ENCODE assay signal across 7 cellular contexts in the genomic region with DNA sequence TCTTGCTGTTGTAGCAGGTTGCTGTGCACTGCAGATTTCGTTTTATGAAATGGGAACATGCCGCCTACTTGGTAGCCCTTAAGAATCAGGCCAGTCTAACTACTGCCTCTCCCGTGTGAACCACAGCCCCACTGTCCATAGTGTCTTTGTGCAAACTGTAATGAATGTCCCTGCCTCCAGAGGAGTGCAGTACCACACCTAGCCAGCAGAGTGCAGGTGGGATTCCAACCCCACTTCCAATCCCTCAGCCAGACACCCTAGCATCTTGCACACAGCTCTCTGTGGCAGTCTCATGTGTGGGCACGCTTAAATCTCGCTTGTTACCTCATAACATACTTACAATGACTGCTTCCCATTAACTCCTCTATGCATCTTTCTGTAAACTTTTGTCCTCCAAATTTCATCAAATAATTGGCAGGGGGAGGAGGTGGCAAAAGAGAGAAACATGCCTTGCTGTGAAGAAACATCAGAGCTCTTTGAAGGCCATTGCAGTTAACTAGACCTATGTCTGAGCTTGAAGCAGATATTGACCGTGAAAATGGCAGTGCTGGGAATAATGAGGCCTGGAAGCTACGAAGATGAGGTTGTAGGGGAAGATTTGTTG. TPM values are rescaled to one million over a fixed set of nuclear protein-coding genes. Genes with fewer than 3 reads are reported as not detected.
DNase-seq lines count a peak whose midpoint lies in the region; ATAC-seq, FAIRE-seq and TF ChIP-seq lines count a peak whose summit lies in the region.

No MANE protein-coding gene starts in this region.

- H3K27ac Mint-ChIP-seq in MCF 10A (ENCODE audit: low read depth, unreplicated experiment) (no peak overlapping the region), neural progenitor cell (no peak overlapping the region)

- no peak overlapping the region for H3K27ac ChIP-seq in neural progenitor cell
- H3K27ac ChIP-seq in coronary artery: no peak overlapping the region

- H3K79me2 ChIP-seq in neural progenitor cell (ENCODE audit: low read depth): no peaks in the 10 kb centered on the region

- no peaks in the 10 kb centered on the region for H3K4me1 ChIP-seq in neural progenitor cell

- H3K4me3 Mint-ChIP-seq in MCF 10A (ENCODE audit: unreplicated experiment) (no peak overlapping the region), neural progenitor cell (no peak overlapping the region)

- no TSS peak for BruUV-seq in MCF 10A (replicated peaks; lab: Mats Ljungman, UMichigan)

- no peaks in the 10 kb centered on the region for H3F3A ChIP-seq in neural progenitor cell (ENCODE audit: low read depth)

- no peak overlapping the region for H3K9ac ChIP-seq in neural progenitor cell

- DNase-seq in SW480 (ENCODE audit: low spot score) (peak; percentile 36), MCF 10A (ENCODE audit: unreplicated experiment) (peak; percentile 60), neural progenitor cell (ENCODE audit: low spot score) (peak; percentile 27), coronary artery (ENCODE audit: low spot score) (no peak), HTR-8/SVneo (ENCODE audit: insufficient read length, low spot score) (no peak)

- FAIRE-seq in HTR-8/SVneo (lab: Jason Lieb, UNC): no peak

- H4K20me1 ChIP-seq in neural progenitor cell (ENCODE audit: low read depth): no peaks in the 10 kb centered on the region

- intact Hi-C loops in MCF 10A (cut with micrococcal nuclease): no loop called here

- no peaks in the 10 kb centered on the region for H3K9me3 ChIP-seq in neural progenitor cell (ENCODE audit: low read depth)

- ATAC-seq in GM18502 (IDR thresholded peaks at IDR 0.05; ENCODE audit: poor library complexity, unreplicated experiment): peak; percentile 99
- peak; percentile 84 for ATAC-seq in HG02870 (IDR thresholded peaks at IDR 0.05; ENCODE audit: unreplicated experiment)

- H3K4me1 Mint-ChIP-seq in MCF 10A (ENCODE audit: insufficient read depth, unreplicated experiment) (peaks cover 18% of the 10 kb centered on the region), neural progenitor cell (no peaks in the 10 kb centered on the region)

- no peaks in the 10 kb centered on the region for H3K27me3 Mint-ChIP-seq in MCF 10A (ENCODE audit: insufficient read depth, unreplicated experiment)
- peaks cover 2% of the 10 kb centered on the region for H3K27me3 Mint-ChIP-seq in neural progenitor cell (ENCODE audit: insufficient read depth, low read depth)

- CTCF ChIA-PET in MCF 10A (lab: Yijun Ruan, JAX): interaction anchor here (0.6 to 2.3 kb wide), 16 partner anchors 11 to 870 kb away, joined by 3 to 7 read pairs (median 4); partner anchors contain the start of genes BRCA2 and ZAR1L

- H3K9me3 Mint-ChIP-seq in MCF 10A (ENCODE audit: unreplicated experiment): no peaks in the 10 kb centered on the region
- peaks cover 2% of the 10 kb centered on the region for H3K9me3 Mint-ChIP-seq in neural progenitor cell

- no peak overlapping the region for H3K4me2 ChIP-seq in neural progenitor cell

- H3K36me3 ChIP-seq in neural progenitor cell: no peaks in the 10 kb centered on the region

- no peaks in the 10 kb centered on the region for H3K27me3 ChIP-seq in neural progenitor cell

- POLR2A ChIA-PET in MCF 10A (lab: Yijun Ruan, JAX): interaction anchor here (0.6 to 1.2 kb wide), 3 partner anchors 13 to 28 kb away, joined by 3 to 5 read pairs (median 4); no protein-coding TSS in a partner anchor

- peak; percentile 53 for TF ChIP-seq CTCF in MCF 10A (IDR thresholded peaks at IDR 0.05; ENCODE audit: unreplicated experiment)
- peak; percentile 57 for TF ChIP-seq CTCF in neural progenitor cell (IDR thresholded peaks at IDR 0.05)
- TF ChIP-seq CTCF in coronary artery (IDR thresholded peaks at IDR 0.05): no peak

- no peak overlapping the region for H2AFZ ChIP-seq in neural progenitor cell (replicated peaks)

- H3K4me3 ChIP-seq in neural progenitor cell: no peak overlapping the region
- no peak overlapping the region for H3K4me3 ChIP-seq in coronary artery

- H3K36me3 Mint-ChIP-seq in MCF 10A (ENCODE audit: insufficient read depth, unreplicated experiment): peaks cover 14% of the 10 kb centered on the region
- no peaks in the 10 kb centered on the region for H3K36me3 Mint-ChIP-seq in neural progenitor cell

RNA-seq across cellular contexts. Expression of gene ZAR1L, which starts 47.2 kb away (rescaled TPM):
- total RNA-seq in MCF 10A (2022) (not detected in 2 replicates), neural progenitor cell (ENCODE audit: low replicate concordance) (2.2 TPM in 1 of 2 replicates, not detected in the other)

RNA-seq across cellular contexts. Expression of gene BRCA2, which starts 47.4 kb away (rescaled TPM):
- 7.9 and 11.9 TPM in 2 replicates for total RNA-seq in MCF 10A (2022)
- total RNA-seq in neural progenitor cell (ENCODE audit: low replicate concordance): 27.0 and 38.7 TPM in 2 replicates

Comparison
In these comparisons a context has a peak if more than half of its experiments do, and no peak if none do; other contexts are left out.
1. DNase-seq: peak in SW480 (single experiment), MCF 10A (single experiment) and neural progenitor cell (single experiment); none in coronary artery (single experiment) and HTR-8/SVneo (single experiment).